Comparison of ENCODE assay signal across 9 cellular contexts in genomic region chr12:102010265-102010994, GRCh38. TPM values are rescaled to one million over a fixed set of nuclear protein-coding genes. Genes with fewer than 3 reads are reported as not detected.
DNase-seq lines count a peak whose midpoint lies in the region; ATAC-seq and TF ChIP-seq lines count a peak whose summit lies in the region.
"Had no signal": no experiment of that assay in that cellular context is flagged by ENCODE, and none has a peak within 500 bp of the region (broad histone marks: within the 10 kb centered on the region; RNA-seq: fewer than 3 reads in every experiment).

No MANE protein-coding gene starts in this region.

- H3K27me3 ChIP-seq in Caco-2 (replicated peaks; ENCODE audit: control insufficient read depth, insufficient read depth, low read length): no peaks in the 10 kb centered on the region

- no TSS peak for BruUV-seq in Caco-2 (replicated peaks; lab: Mats Ljungman, UMichigan)

- no peak overlapping the region for H3K27ac ChIP-seq in coronary artery

- no peaks in the 10 kb centered on the region for H3K4me1 ChIP-seq in Caco-2

- H3K9me3 Mint-ChIP-seq in Caco-2 (ENCODE audit: unreplicated experiment): no peaks in the 10 kb centered on the region

- CTCF ChIA-PET in Caco-2 (lab: Charles Lee): no interaction called here

- H3K4me1 Mint-ChIP-seq in Caco-2 (ENCODE audit: low read depth, unreplicated experiment): no peaks in the 10 kb centered on the region

- H3K27ac Mint-ChIP-seq in Caco-2 (ENCODE audit: unreplicated experiment): no peak overlapping the region

- H3K4me3 ChIP-seq in coronary artery (no peak overlapping the region), Caco-2 (ENCODE audit: low read depth, low read length) (no peak overlapping the region)

- intact Hi-C loops in Caco-2 (cut with micrococcal nuclease; ENCODE audit: unreplicated experiment): no loop called here

- H3K27me3 Mint-ChIP-seq in Caco-2 (ENCODE audit: insufficient read depth, unreplicated experiment): no peaks in the 10 kb centered on the region

- peaks cover 14% of the 10 kb centered on the region for H3K36me3 Mint-ChIP-seq in Caco-2 (ENCODE audit: insufficient read depth, unreplicated experiment)

- ATAC-seq in GM18508 (IDR thresholded peaks at IDR 0.05; ENCODE audit: insufficient read depth, unreplicated experiment): peak; percentile 81
- peak; percentile 95 for ATAC-seq in GM21529 (IDR thresholded peaks at IDR 0.05; ENCODE audit: unreplicated experiment)
- peak; percentile 89 for ATAC-seq in HG03520 (IDR thresholded peaks at IDR 0.05; ENCODE audit: unreplicated experiment)

- no peaks in the 10 kb centered on the region for H3K9me3 ChIP-seq in Caco-2

- DNase-seq in kidney tubule cell (ENCODE audit: low spot score) (peak; percentile 15), coronary artery (ENCODE audit: low spot score) (no peak), middle frontal gyrus (ENCODE audit: extremely low spot score, low spot score) (no peak), Caco-2 (no peak)
- no peak for DNase-seq in stimulated activated CD8-positive, alpha-beta memory T cell treated with anti-CD3 and anti-CD28 coated beads, Interleukin-4, amount 100 ng/mL, for 48 hours
- DNase-seq: hippocampal formation had no signal

- POLR2A ChIA-PET in Caco-2 (lab: Charles Lee): no interaction called here

- H3K36me3 ChIP-seq in Caco-2 (ENCODE audit: control insufficient read depth, insufficient read depth, low read length): no peaks in the 10 kb centered on the region

- H3K4me3 Mint-ChIP-seq in Caco-2 (ENCODE audit: unreplicated experiment): no peak overlapping the region

- TF ChIP-seq CTCF in coronary artery (IDR thresholded peaks at IDR 0.05) (no peak), Caco-2 (IDR thresholded peaks at IDR 0.05; ENCODE audit: insufficient read depth in 1 of 2, low read depth in 1 of 2, low read length in 1 of 2, severe bottlenecking in 1 of 2, unreplicated experiment in 1 of 2) (no peak)

RNA-seq across cellular contexts. Expression of gene WASHC3, which starts 51.4 kb away (rescaled TPM):
- 40.4 and 43.2 TPM in 2 replicates for total RNA-seq in Caco-2 (2022)
